ENCODE assay signal across 18 cellular contexts in the genomic region with DNA sequence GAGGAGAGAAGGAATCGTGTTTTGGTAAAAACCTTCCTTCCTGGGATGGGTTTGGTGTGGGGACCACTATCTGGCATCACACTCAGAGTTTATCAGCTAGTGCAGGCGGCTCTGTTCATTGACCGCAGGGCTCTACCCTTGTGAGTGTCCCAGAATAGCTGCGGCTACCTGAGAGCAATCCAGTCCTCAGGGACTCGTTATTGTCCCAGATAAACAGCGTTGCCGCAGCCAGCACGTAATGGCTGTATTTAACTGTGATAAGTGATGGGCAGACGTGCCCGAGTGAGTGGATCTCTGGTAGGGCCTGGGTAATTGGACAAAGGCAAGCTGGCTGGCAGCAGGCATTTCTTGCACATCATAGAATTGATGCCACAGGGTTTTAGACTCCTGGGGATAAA.
DNase-seq lines count a peak whose midpoint lies in the region; ATAC-seq and TF ChIP-seq lines count a peak whose summit lies in the region.
"Had no signal": no experiment of that assay in that cellular context is flagged by ENCODE, and none has a peak within 500 bp of the region (broad histone marks: within the 10 kb centered on the region; RNA-seq: fewer than 3 reads in every experiment).

No MANE protein-coding gene starts in this region.

- H3K36me3 Mint-ChIP-seq in brain (peaks cover 35% of the 10 kb centered on the region), WTC11 (peaks cover 3% of the 10 kb centered on the region; the same call in 1 of the 2 replicates), endothelial cell (ENCODE audit: low read depth, unreplicated experiment) (no peaks in the 10 kb centered on the region)
- H3K36me3 Mint-ChIP-seq in natural killer cell treated with Interleukin-12 subunit alpha and Interleukin-12 subunit beta and Interleukin-15 and Interleukin-18, amount 100 ng/mL, for 72 hours, result no peaks in the 10 kb centered on the region
- H3K36me3 Mint-ChIP-seq: activated CD4-positive, alpha-beta memory T cell treated with anti-CD3 and anti-CD28 coated beads for 36 hours had no signal

- H3K27me3 ChIP-seq in BE2C, result no peaks in the 10 kb centered on the region
- H3K27me3 ChIP-seq: testis had no signal

- H3K4me1 Mint-ChIP-seq in brain (peaks cover 47% of the 10 kb centered on the region), WTC11 (peaks cover 35% of the 10 kb centered on the region), endothelial cell (ENCODE audit: unreplicated experiment) (peaks cover 9% of the 10 kb centered on the region)
- H3K4me1 Mint-ChIP-seq in natural killer cell treated with Interleukin-12 subunit alpha and Interleukin-12 subunit beta and Interleukin-15 and Interleukin-18, amount 100 ng/mL, for 72 hours (ENCODE audit: low read depth in 2 of 2), result peaks cover 9 to 20% of the 10 kb centered on the region in 2 donors

- TF ChIP-seq CTCF in BE2C (IDR thresholded peaks at IDR 0.05; ENCODE audit: low read depth, low read length) (no peak), brain (conservative IDR thresholded peaks at IDR 0.05) (no peak), WTC11 (IDR thresholded peaks at IDR 0.05) (no peak), endothelial cell (IDR thresholded peaks at IDR 0.05; ENCODE audit: unreplicated experiment) (no peak)

- CTCF ChIA-PET in WTC11 (lab: Charles Lee), result no interaction called here

- 0 out of 2 replicates have a peak overlapping the region, but pooled peaks have one; percentile 1 for H3K4me3 ChIP-seq in BE2C (ENCODE audit: low read depth, low read length)
- H3K4me3 ChIP-seq: GM23338, testis had no signal

- no peak for ATAC-seq in natural killer cell treated with Interleukin-12 subunit alpha and Interleukin-12 subunit beta and Interleukin-15 and Interleukin-18, amount 100 ng/mL, for 72 hours
- no peak for ATAC-seq in WTC11
- ATAC-seq: effector memory CD8-positive, alpha-beta T cell; GM23338 had no signal

- H3K9me3 ChIP-seq in BE2C, result no peaks in the 10 kb centered on the region
- H3K9me3 ChIP-seq: testis had no signal

- H3K36me3 ChIP-seq in BE2C, result no peaks in the 10 kb centered on the region

- in situ Hi-C loops in ACHN (cut with HindIII; ENCODE audit: low pct_ligation_motif_present, low pct_unique_long_range_greater_than_20kb, low sequenced_read_pairs), result no loop called here

- DNase-seq in BE2C (peak; percentile 88), NCI-H1092 (lab: John Stamatoyannopoulos, UW) (peak; percentile 84), NCI-H69 (lab: John Stamatoyannopoulos, UW) (peak; percentile 92), ACHN (no peak), WTC11 (ENCODE audit: low spot score) (no peak), endothelial cell (ENCODE audit: low spot score) (no peak)
- DNase-seq in natural killer cell treated with Interleukin-12 subunit alpha and Interleukin-12 subunit beta and Interleukin-15 and Interleukin-18, amount 100 ng/mL, for 72 hours (ENCODE audit: low spot score), result no peak
- DNase-seq: activated CD4-positive, alpha-beta memory T cell treated with anti-CD3 and anti-CD28 coated beads for 36 hours; activated T-cell treated with anti-CD3 and anti-CD28 coated beads, Interleukin-2, amount 50 U/mL, for 48 hours; effector memory CD8-positive, alpha-beta T cell; hypothalamus; NCI-H1048; stimulated activated CD4-positive, alpha-beta T cell treated with anti-CD3 and anti-CD28 coated beads, Interleukin-4, amount 100 ng/mL, for 24 hours; stimulated activated CD8-positive, alpha-beta memory T cell treated with anti-CD3 and anti-CD28 coated beads, Interleukin-4, amount 100 ng/mL, for 48 hours; testis had no signal

- peaks cover 30% of the 10 kb centered on the region for H3K4me1 ChIP-seq in BE2C

- peak overlapping the region in 3 of 5 experiments; percentile 13 to 93 (median 91) for H3K27ac Mint-ChIP-seq in brain
- no peak overlapping the region for H3K27ac Mint-ChIP-seq in natural killer cell treated with Interleukin-12 subunit alpha and Interleukin-12 subunit beta and Interleukin-15 and Interleukin-18, amount 100 ng/mL, for 72 hours
- no peak overlapping the region for H3K27ac Mint-ChIP-seq in WTC11
- no peak overlapping the region for H3K27ac Mint-ChIP-seq in endothelial cell (ENCODE audit: unreplicated experiment)
- H3K27ac Mint-ChIP-seq: activated CD4-positive, alpha-beta memory T cell treated with anti-CD3 and anti-CD28 coated beads for 36 hours; effector memory CD8-positive, alpha-beta T cell; GM23338 had no signal

- H3K4me3 Mint-ChIP-seq in brain (no peak overlapping the region), WTC11 (no peak overlapping the region), endothelial cell (ENCODE audit: unreplicated experiment) (no peak overlapping the region)
- no peak overlapping the region for H3K4me3 Mint-ChIP-seq in natural killer cell treated with Interleukin-12 subunit alpha and Interleukin-12 subunit beta and Interleukin-15 and Interleukin-18, amount 100 ng/mL, for 72 hours
- H3K4me3 Mint-ChIP-seq: activated CD4-positive, alpha-beta memory T cell treated with anti-CD3 and anti-CD28 coated beads for 36 hours; central memory CD8-positive, alpha-beta T cell; effector memory CD8-positive, alpha-beta T cell; GM23338 had no signal

- H3K9me3 Mint-ChIP-seq in brain, result peaks cover 3 to 19% (median 11%) of the 10 kb centered on the region in 5 experiments
- no peaks in the 10 kb centered on the region for H3K9me3 Mint-ChIP-seq in natural killer cell treated with Interleukin-12 subunit alpha and Interleukin-12 subunit beta and Interleukin-15 and Interleukin-18, amount 100 ng/mL, for 72 hours
- H3K9me3 Mint-ChIP-seq in WTC11, result peaks cover 10% of the 10 kb centered on the region
- H3K9me3 Mint-ChIP-seq in endothelial cell (ENCODE audit: unreplicated experiment), result peaks cover 4% of the 10 kb centered on the region
- H3K9me3 Mint-ChIP-seq: activated CD4-positive, alpha-beta memory T cell treated with anti-CD3 and anti-CD28 coated beads for 36 hours; central memory CD8-positive, alpha-beta T cell; effector memory CD8-positive, alpha-beta T cell; GM23338 had no signal

- H3K27me3 Mint-ChIP-seq in brain (no peaks in the 10 kb centered on the region), WTC11 (ENCODE audit: low read depth) (no peaks in the 10 kb centered on the region), endothelial cell (ENCODE audit: unreplicated experiment) (peaks cover 1% of the 10 kb centered on the region)
- H3K27me3 Mint-ChIP-seq in natural killer cell treated with Interleukin-12 subunit alpha and Interleukin-12 subunit beta and Interleukin-15 and Interleukin-18, amount 100 ng/mL, for 72 hours, result peaks cover 0 to 13% of the 10 kb centered on the region in 2 donors

- POLR2A ChIA-PET in WTC11 (lab: Charles Lee), result no interaction called here

TF ChIP-seq in WTC11, 78 proteins besides CTCF, POLR2A, EP300 and RAD21:
- TF ChIP-seq JAZF1 (CRISPR knock-in tag; IDR thresholded peaks at IDR 0.05), result no peak
- no peak for TF ChIP-seq ATF1 (CRISPR knock-in tag; IDR thresholded peaks at IDR 0.05)
- TF ChIP-seq, protein P1, sequence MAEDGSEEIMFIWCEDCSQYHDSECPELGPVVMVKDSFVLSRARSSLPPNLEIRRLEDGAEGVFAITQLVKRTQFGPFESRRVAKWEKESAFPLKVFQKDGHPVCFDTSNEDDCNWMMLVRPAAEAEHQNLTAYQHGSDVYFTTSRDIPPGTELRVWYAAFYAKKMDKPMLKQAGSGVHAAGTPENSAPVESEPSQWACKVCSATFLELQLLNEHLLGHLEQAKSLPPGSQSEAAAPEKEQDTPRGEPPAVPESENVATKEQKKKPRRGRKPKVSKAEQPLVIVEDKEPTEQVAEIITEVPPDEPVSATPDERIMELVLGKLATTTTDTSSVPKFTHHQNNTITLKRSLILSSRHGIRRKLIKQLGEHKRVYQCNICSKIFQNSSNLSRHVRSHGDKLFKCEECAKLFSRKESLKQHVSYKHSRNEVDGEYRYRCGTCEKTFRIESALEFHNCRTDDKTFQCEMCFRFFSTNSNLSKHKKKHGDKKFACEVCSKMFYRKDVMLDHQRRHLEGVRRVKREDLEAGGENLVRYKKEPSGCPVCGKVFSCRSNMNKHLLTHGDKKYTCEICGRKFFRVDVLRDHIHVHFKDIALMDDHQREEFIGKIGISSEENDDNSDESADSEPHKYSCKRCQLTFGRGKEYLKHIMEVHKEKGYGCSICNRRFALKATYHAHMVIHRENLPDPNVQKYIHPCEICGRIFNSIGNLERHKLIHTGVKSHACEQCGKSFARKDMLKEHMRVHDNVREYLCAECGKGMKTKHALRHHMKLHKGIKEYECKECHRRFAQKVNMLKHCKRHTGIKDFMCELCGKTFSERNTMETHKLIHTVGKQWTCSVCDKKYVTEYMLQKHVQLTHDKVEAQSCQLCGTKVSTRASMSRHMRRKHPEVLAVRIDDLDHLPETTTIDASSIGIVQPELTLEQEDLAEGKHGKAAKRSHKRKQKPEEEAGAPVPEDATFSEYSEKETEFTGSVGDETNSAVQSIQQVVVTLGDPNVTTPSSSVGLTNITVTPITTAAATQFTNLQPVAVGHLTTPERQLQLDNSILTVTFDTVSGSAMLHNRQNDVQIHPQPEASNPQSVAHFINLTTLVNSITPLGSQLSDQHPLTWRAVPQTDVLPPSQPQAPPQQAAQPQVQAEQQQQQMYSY (CRISPR knock-in tag; IDR thresholded peaks at IDR 0.05), result no peak
- TF ChIP-seq CREM (CRISPR knock-in tag; IDR thresholded peaks at IDR 0.05), result no peak
- TF ChIP-seq ESRRA (CRISPR knock-in tag; IDR thresholded peaks at IDR 0.05; ENCODE audit: borderline replicate concordance), result no peak

Comparison
In these comparisons a context has a peak if more than half of its experiments do, and no peak if none do; other contexts are left out.
1. DNase-seq: peak in BE2C (single experiment), NCI-H1092 (single experiment) and NCI-H69 (single experiment); none in ACHN (single experiment), natural killer cell treated with Interleukin-12 subunit alpha and Interleukin-12 subunit beta and Interleukin-15 and Interleukin-18, amount 100 ng/mL, for 72 hours (single experiment), WTC11 (single experiment) and endothelial cell (single experiment).
2. H3K27ac Mint-ChIP-seq: peak in brain (3 of 5); none in natural killer cell treated with Interleukin-12 subunit alpha and Interleukin-12 subunit beta and Interleukin-15 and Interleukin-18, amount 100 ng/mL, for 72 hours (0 of 2), WTC11 (single experiment) and endothelial cell (single experiment).